In genomic region chr4:73080789-73081188, GRCh38 we compare ENCODE assay signal across 17 cellular contexts. TPM values are rescaled to one million over a fixed set of nuclear protein-coding genes. Genes with fewer than 3 reads are reported as not detected.
DNase-seq lines count a peak whose midpoint lies in the region; ATAC-seq and TF ChIP-seq lines count a peak whose summit lies in the region.
"Had no signal": no experiment of that assay in that cellular context is flagged by ENCODE, and none has a peak within 500 bp of the region (broad histone marks: within the 10 kb centered on the region; RNA-seq: fewer than 3 reads in every experiment).

No MANE protein-coding gene starts in this region.

- intact Hi-C loops in MCF 10A (cut with micrococcal nuclease) (no loop called here), breast epithelium (cut with DNase I; ENCODE audit: low total_unique reads) (no loop called here)

- H3K4me3 ChIP-seq in breast epithelium = no peak overlapping the region
- H3K4me3 ChIP-seq in smooth muscle cell = no peak overlapping the region
- H3K4me3 ChIP-seq: body of pancreas, transverse colon had no signal

- H3K4me3 Mint-ChIP-seq in MCF 10A (ENCODE audit: unreplicated experiment) = no peak overlapping the region
- no peak overlapping the region for H3K4me3 Mint-ChIP-seq in chondrocyte (ENCODE audit: unreplicated experiment)
- no peak overlapping the region for H3K4me3 Mint-ChIP-seq in stimulated activated memory B cell treated with anti-CD40 and anti-IgM and Interleukin-4, amounts not matched to agents 10 μg/mL and 1 μg/mL and 100 μg/mL, for 72 hours

- H3K27ac ChIP-seq in breast epithelium = no peak overlapping the region
- peak overlapping the region; percentile 56 for H3K27ac ChIP-seq in smooth muscle cell (ENCODE audit: low read depth)
- H3K27ac ChIP-seq: body of pancreas, parathyroid adenoma, transverse colon, VCaP had no signal

- H3K4me2 ChIP-seq in smooth muscle cell = no peak overlapping the region

- CTCF ChIA-PET in MCF 10A (lab: Yijun Ruan, JAX) = interaction anchor here (0.6 to 2.5 kb wide), 2 partner anchors 10 to 35 kb away, joined by 4 to 14 read pairs; no protein-coding TSS in a partner anchor

- TF ChIP-seq POLR2A in breast epithelium (IDR thresholded peaks at IDR 0.05) = no peak

- peaks cover 13% of the 10 kb centered on the region for H3K4me1 Mint-ChIP-seq in MCF 10A (ENCODE audit: insufficient read depth, unreplicated experiment)
- peaks cover 4% of the 10 kb centered on the region for H3K4me1 Mint-ChIP-seq in chondrocyte (ENCODE audit: low read depth)
- H3K4me1 Mint-ChIP-seq in stimulated activated memory B cell treated with anti-CD40 and anti-IgM and Interleukin-4, amounts not matched to agents 10 μg/mL and 1 μg/mL and 100 μg/mL, for 72 hours = peaks cover 11% of the 10 kb centered on the region

- POLR2A ChIA-PET in MCF 10A (lab: Yijun Ruan, JAX) = interaction anchor here (2.6 kb wide), 1 partner anchor 10 kb away, joined by 9 read pairs; no protein-coding TSS in a partner anchor

- H2AFZ ChIP-seq in smooth muscle cell (ENCODE audit: low read depth) = no peak overlapping the region
- H2AFZ ChIP-seq: parathyroid adenoma had no signal

- H3K79me2 ChIP-seq in smooth muscle cell (ENCODE audit: low read depth) = peaks cover 23% of the 10 kb centered on the region
- H3K79me2 ChIP-seq: parathyroid adenoma had no signal

- no peak overlapping the region for H3K9ac ChIP-seq in smooth muscle cell (ENCODE audit: low read depth)
- H3K9ac ChIP-seq: parathyroid adenoma had no signal

- no peak for TF ChIP-seq CTCF in MCF 10A (IDR thresholded peaks at IDR 0.05; ENCODE audit: unreplicated experiment)
- no peak for TF ChIP-seq CTCF in breast epithelium (IDR thresholded peaks at IDR 0.05)
- TF ChIP-seq CTCF in chondrocyte (IDR thresholded peaks at IDR 0.05) = no peak
- TF ChIP-seq CTCF in smooth muscle cell (IDR thresholded peaks at IDR 0.05; ENCODE audit: borderline replicate concordance, insufficient read depth, poor library complexity, severe bottlenecking) = no peak

- no TSS peak for BruUV-seq in MCF 10A (replicated peaks; lab: Mats Ljungman, UMichigan)

- H3K9me3 ChIP-seq in breast epithelium (no peaks in the 10 kb centered on the region), smooth muscle cell (replicated peaks; ENCODE audit: low read depth) (no peaks in the 10 kb centered on the region)
- H3K9me3 ChIP-seq: body of pancreas, transverse colon had no signal

- H3K36me3 ChIP-seq in breast epithelium (peaks cover 8% of the 10 kb centered on the region), smooth muscle cell (ENCODE audit: low read depth) (peaks cover 30% of the 10 kb centered on the region)

- no peaks in the 10 kb centered on the region for H3K9me3 Mint-ChIP-seq in MCF 10A (ENCODE audit: unreplicated experiment)
- no peaks in the 10 kb centered on the region for H3K9me3 Mint-ChIP-seq in chondrocyte (ENCODE audit: low read depth)
- no peaks in the 10 kb centered on the region for H3K9me3 Mint-ChIP-seq in stimulated activated memory B cell treated with anti-CD40 and anti-IgM and Interleukin-4, amounts not matched to agents 10 μg/mL and 1 μg/mL and 100 μg/mL, for 72 hours

- peak overlapping the region; percentile 73 for H3K27ac Mint-ChIP-seq in MCF 10A (ENCODE audit: low read depth, unreplicated experiment)
- peak overlapping the region; percentile 58 for H3K27ac Mint-ChIP-seq in chondrocyte (ENCODE audit: unreplicated experiment)
- H3K27ac Mint-ChIP-seq in stimulated activated memory B cell treated with anti-CD40 and anti-IgM and Interleukin-4, amounts not matched to agents 10 μg/mL and 1 μg/mL and 100 μg/mL, for 72 hours = no peak overlapping the region

- peaks cover 35% of the 10 kb centered on the region for H4K20me1 ChIP-seq in smooth muscle cell (ENCODE audit: low read depth)

- H3K27me3 ChIP-seq in breast epithelium (no peaks in the 10 kb centered on the region), smooth muscle cell (ENCODE audit: low read depth) (no peaks in the 10 kb centered on the region)
- H3K27me3 ChIP-seq: body of pancreas, transverse colon had no signal

- H3K27me3 Mint-ChIP-seq in MCF 10A (ENCODE audit: insufficient read depth, unreplicated experiment) (no peaks in the 10 kb centered on the region), chondrocyte (ENCODE audit: low read depth) (no peaks in the 10 kb centered on the region)
- no peaks in the 10 kb centered on the region for H3K27me3 Mint-ChIP-seq in stimulated activated memory B cell treated with anti-CD40 and anti-IgM and Interleukin-4, amounts not matched to agents 10 μg/mL and 1 μg/mL and 100 μg/mL, for 72 hours

- no peaks in the 10 kb centered on the region for H3F3A ChIP-seq in smooth muscle cell (ENCODE audit: low read depth)

- ATAC-seq in HG03045 (IDR thresholded peaks at IDR 0.05; ENCODE audit: unreplicated experiment) (peak; percentile 49), GM21367 (IDR thresholded peaks at IDR 0.05; ENCODE audit: unreplicated experiment) (no peak)
- ATAC-seq in stimulated activated memory B cell treated with anti-CD40 and anti-IgM and Interleukin-4, amounts not matched to agents 10 μg/mL and 1 μg/mL and 100 μg/mL, for 72 hours = no peak
- ATAC-seq: body of pancreas had no signal

- 59% methylated on average over 3 of the region's 3 CpGs for WGBS in smooth muscle cell (ENCODE audit: low lambda C conversion rate)

- H3K4me1 ChIP-seq in breast epithelium = no peaks in the 10 kb centered on the region
- H3K4me1 ChIP-seq in smooth muscle cell (ENCODE audit: low read depth) = no peaks in the 10 kb centered on the region
- H3K4me1 ChIP-seq: body of pancreas, parathyroid adenoma, transverse colon had no signal

- DNase-seq in MCF 10A (ENCODE audit: unreplicated experiment) (no peak), breast epithelium (ENCODE audit: low spot score in 2 of 2) (no peak), chondrocyte (ENCODE audit: low spot score) (no peak), smooth muscle cell (lab: John Stamatoyannopoulos, UW; ENCODE audit: unreplicated experiment) (no peak), epidermal melanocyte (ENCODE audit: insufficient read length, low spot score) (no peak)
- DNase-seq: body of pancreas; islet precursor cell; KG1; NCI-H1417; NCI-H446; stimulated activated CD4-positive, alpha-beta T cell treated with anti-CD3 and anti-CD28 coated beads, Interleukin-15, amount 100 ng/mL, for 24 hours; transverse colon had no signal

- H3K36me3 Mint-ChIP-seq in MCF 10A (ENCODE audit: insufficient read depth, unreplicated experiment) (peaks cover 74% of the 10 kb centered on the region), chondrocyte (ENCODE audit: low read depth) (peaks cover 19% of the 10 kb centered on the region)
- H3K36me3 Mint-ChIP-seq in stimulated activated memory B cell treated with anti-CD40 and anti-IgM and Interleukin-4, amounts not matched to agents 10 μg/mL and 1 μg/mL and 100 μg/mL, for 72 hours = peaks cover 47% of the 10 kb centered on the region

RNA-seq across cellular contexts. Expression of gene COX18, which starts 11.3 kb away (rescaled TPM):
- total RNA-seq in MCF 10A (2022) (19.1 and 19.7 TPM in 2 replicates), breast epithelium (10 to 100 TPM; 18.0 to 33.4 (median 19.0) TPM), chondrocyte (13.2 to 18.6 TPM (median 14.5 TPM) in 3 replicates), smooth muscle cell (24.2 and 32.1 TPM in 2 replicates)
- 5.1 and 7.1 TPM in 2 replicates for polyA plus RNA-seq in smooth muscle cell
